Comparison of ENCODE assay signal across 8 cellular contexts in the genomic region with DNA sequence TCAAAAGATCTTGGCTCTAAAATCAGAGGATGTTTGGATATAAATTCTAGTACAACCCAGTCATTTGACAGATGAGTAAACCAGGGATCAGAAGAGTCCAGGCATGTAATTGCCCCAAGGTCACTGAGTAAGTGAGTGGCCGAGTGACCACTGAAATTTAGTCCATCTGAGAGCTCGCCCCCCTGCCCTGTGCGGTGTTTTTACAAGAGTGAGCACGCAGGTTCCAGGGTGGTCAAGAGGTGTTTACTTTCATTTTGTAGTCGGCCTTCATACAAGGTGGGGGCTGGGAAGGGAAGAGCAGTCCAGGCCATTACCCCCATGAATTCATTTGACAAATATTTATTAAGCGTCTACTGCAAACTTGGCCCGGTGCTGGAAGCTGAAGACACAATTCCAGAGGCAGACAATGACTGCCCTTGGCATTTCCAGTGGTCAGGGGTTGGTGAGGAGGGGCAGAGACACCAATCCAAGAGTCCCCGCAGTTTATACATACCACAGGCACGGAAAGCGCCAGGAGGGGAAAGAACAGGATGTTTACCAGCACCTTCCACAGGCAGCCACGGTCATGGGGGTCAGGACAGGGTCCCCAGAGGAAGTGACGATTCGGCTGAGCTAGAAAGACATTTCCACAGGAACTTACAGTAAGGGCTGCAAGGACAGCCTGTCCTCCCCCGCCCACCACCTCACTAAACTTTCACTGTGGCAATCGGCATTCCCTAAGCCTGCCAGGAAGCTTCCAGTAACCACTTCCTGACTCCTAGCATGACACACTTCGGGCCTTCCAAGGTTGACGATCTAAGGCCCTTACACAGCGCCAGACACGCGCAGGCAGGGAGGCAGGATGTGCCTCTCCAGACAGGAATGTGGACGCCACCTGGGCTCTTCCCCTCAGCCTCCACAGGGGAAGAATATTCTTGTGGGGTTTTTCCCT. TPM values are rescaled to one million over a fixed set of nuclear protein-coding genes. Genes with fewer than 3 reads are reported as not detected.
DNase-seq lines count a peak whose midpoint lies in the region; ATAC-seq and TF ChIP-seq lines count a peak whose summit lies in the region.

No MANE protein-coding gene starts in this region.

- 1% methylated on average over 21 of the region's 21 CpGs for WGBS in GM23248 (ENCODE audit: low coverage in 1 of 2, low lambda C conversion rate in 2 of 2, missing lambda C conversion rate in 2 of 2), 2 experiments
- WGBS in esophagus muscularis mucosa, result 55% methylated on average over 10 of the region's 21 CpGs

- H3K79me2 ChIP-seq in GM23248 (ENCODE audit: insufficient read depth), result peaks cover 12% of the 10 kb centered on the region; the same call in 1 of the 2 replicates

- intact Hi-C loops in esophagus muscularis mucosa (cut with DNase I) (no loop called here), natural killer cell (cut with micrococcal nuclease) (no loop called here)

- H3K9me2 ChIP-seq in GM23248 (ENCODE audit: insufficient read depth), result no peaks in the 10 kb centered on the region

- H3K4me1 Mint-ChIP-seq in natural killer cell, result peaks cover 50 to 51% of the 10 kb centered on the region in 2 donors

- in situ Hi-C loops in GM23248 (cut with MboI), result no loop called here

- peak overlapping the region; percentile 96 for H3K9ac ChIP-seq in GM23248

- H2AFZ ChIP-seq in GM23248, result 0 out of 2 replicates have a peak overlapping the region, but pooled peaks have one; percentile 51

- H3K9me3 ChIP-seq in GM23248 (ENCODE audit: low read depth), result no peaks in the 10 kb centered on the region
- H3K9me3 ChIP-seq in esophagus muscularis mucosa, result no peaks in the 10 kb centered on the region

- H3K27ac Mint-ChIP-seq in natural killer cell, result peak overlapping the region; percentile 89 to 96

- H3F3A ChIP-seq in GM23248 (ENCODE audit: insufficient read depth), result peaks cover 61% of the 10 kb centered on the region

- H3K36me3 Mint-ChIP-seq in natural killer cell, result no peaks in the 10 kb centered on the region

- no peak for TF ChIP-seq POLR2A in esophagus muscularis mucosa (IDR thresholded peaks at IDR 0.05; ENCODE audit: low read depth)

- peak overlapping the region; percentile 86 for H3K4me2 ChIP-seq in GM23248 (ENCODE audit: unreplicated experiment)

- peaks cover 0 to 3% of the 10 kb centered on the region in 2 donors for H3K27me3 Mint-ChIP-seq in natural killer cell (ENCODE audit: low read depth in 2 of 2)

- H4K20me1 ChIP-seq in GM23248 (ENCODE audit: insufficient read depth), result no peaks in the 10 kb centered on the region

- H3K4me3 Mint-ChIP-seq in natural killer cell, result peak overlapping the region; percentile 59

- H3K4me3 ChIP-seq in GM23248 (peak overlapping the region; percentile 95), esophagus muscularis mucosa (peak overlapping the region in 2 of 4 donors; percentile 22 to 62)

- no peak for TF ChIP-seq CTCF in esophagus muscularis mucosa (IDR thresholded peaks at IDR 0.05)
- no peak for TF ChIP-seq CTCF in natural killer cell (IDR thresholded peaks at IDR 0.05)

- H3K9me3 Mint-ChIP-seq in natural killer cell, result no peaks in the 10 kb centered on the region

- H3K27me3 ChIP-seq in GM23248 (replicated peaks; ENCODE audit: insufficient read depth) (no peaks in the 10 kb centered on the region), esophagus muscularis mucosa (no peaks in the 10 kb centered on the region)

- H3K4me1 ChIP-seq in GM23248 (ENCODE audit: insufficient read depth), result peaks cover 45% of the 10 kb centered on the region
- peaks cover 54 to 65% (median 57%) of the 10 kb centered on the region in 4 donors for H3K4me1 ChIP-seq in esophagus muscularis mucosa

- peak in 1 of 3 donors; percentile 5 for ATAC-seq in natural killer cell
- ATAC-seq in GM19324 (IDR thresholded peaks at IDR 0.05; ENCODE audit: low FRiP score, unreplicated experiment), result no peak
- ATAC-seq in GM19328 (IDR thresholded peaks at IDR 0.05; ENCODE audit: unreplicated experiment), result no peak

- peak overlapping the region; percentile 100 for H3K27ac ChIP-seq in GM23248
- peak overlapping the region; percentile 84 to 96 (median 92) for H3K27ac ChIP-seq in esophagus muscularis mucosa (replicated peaks in 1 of 4)

- DNase-seq in GM23248, result peak; percentile 98
- DNase-seq in SW480 (ENCODE audit: low spot score), result peak; percentile 94
- DNase-seq in esophagus muscularis mucosa (ENCODE audit: extremely low spot score), result peak; percentile 96
- DNase-seq in natural killer cell, result peak; percentile 24
- no peak for DNase-seq in activated CD4-positive, CD25-positive, alpha-beta regulatory T cell treated with anti-CD3 and anti-CD28 coated beads, Interleukin-2, amount 50 U/mL, for 72 hours
- no peak for DNase-seq in COR-L47 (lab: John Stamatoyannopoulos, UW)

- no peaks in the 10 kb centered on the region for H3K36me3 ChIP-seq in GM23248 (ENCODE audit: low read depth)
- H3K36me3 ChIP-seq in esophagus muscularis mucosa, result no peaks in the 10 kb centered on the region

- peak; percentile 99 for TF ChIP-seq EP300 in esophagus muscularis mucosa (IDR thresholded peaks at IDR 0.05)

RNA-seq across cellular contexts. Expression of a gene that starts 1.4 kb away (rescaled TPM):
- 109 and 211 TPM in 2 replicates for total RNA-seq in GM23248 (2014; rRNA removed; shearing (Covaris generic))
- 3,414 and 3,441 TPM in 2 replicates for polyA plus RNA-seq in GM23248 (2016; fragmentation: Nextera tagmentation; extraction: Ambion mirVana)
- total RNA-seq in esophagus muscularis mucosa, result 100 to 1,000 TPM in 3 of 4 donors, 10 to 100 TPM in 1; 27.0 to 528 (median 116) TPM
- 10 to 100 TPM; 33.0 to 81.5 (median 70.6) TPM for total RNA-seq in natural killer cell

RNA-seq across cellular contexts. Expression of a gene that starts 17.6 kb away (rescaled TPM):
- total RNA-seq in GM23248 (2014; rRNA removed; shearing (Covaris generic)), result not detected in 2 replicates
- not detected in 2 replicates for polyA plus RNA-seq in GM23248 (2016; fragmentation: Nextera tagmentation; extraction: Ambion mirVana)
- 10 to 100 TPM in 1 of 4 donors, 1 to 10 TPM in 3; 2.0 to 12.5 (median 4.1) TPM for total RNA-seq in esophagus muscularis mucosa
- total RNA-seq in natural killer cell, result not detected

RNA-seq across cellular contexts. Expression of a gene that starts 18.6 kb away (rescaled TPM):
- total RNA-seq in GM23248 (2014; rRNA removed; shearing (Covaris generic)), result 178 TPM in 2 replicates
- 329 and 352 TPM in 2 replicates for polyA plus RNA-seq in GM23248 (2016; fragmentation: Nextera tagmentation; extraction: Ambion mirVana)
- 100 to 1,000 TPM in 3 of 4 donors, 10 to 100 TPM in 1; 57.7 to 428 (median 146) TPM for total RNA-seq in esophagus muscularis mucosa
- 1 to 10 TPM in 1 of 3 donors, under 1 TPM in 1, not detected in 1; 0.40 to 3.2 TPM for total RNA-seq in natural killer cell

RNA-seq across cellular contexts. Expression of a gene that starts 25.5 kb away (rescaled TPM):
- 3.8 and 8.2 TPM in 2 replicates for total RNA-seq in GM23248 (2014; rRNA removed; shearing (Covaris generic))
- polyA plus RNA-seq in GM23248 (2016; fragmentation: Nextera tagmentation; extraction: Ambion mirVana), result 15.2 and 20.1 TPM in 2 replicates
- total RNA-seq in esophagus muscularis mucosa (10 to 100 TPM in 3 of 4 donors, 1 to 10 TPM in 1; 3.7 to 74.9 (median 14.9) TPM), natural killer cell (not detected)

RNA-seq across cellular contexts. Expression of a gene that starts 31.5 kb away (rescaled TPM):
- not detected in 2 replicates for total RNA-seq in GM23248 (2014; rRNA removed; shearing (Covaris generic))
- 2.3 and 3.3 TPM in 2 replicates for polyA plus RNA-seq in GM23248 (2016; fragmentation: Nextera tagmentation; extraction: Ambion mirVana)
- total RNA-seq in esophagus muscularis mucosa, result 100 to 1,000 TPM in 1 of 4 donors, 10 to 100 TPM in 1, 1 to 10 TPM in 1, not detected in 1; 1.7 to 371 (median 21.3) TPM
- total RNA-seq in natural killer cell, result not detected

Comparison
In these comparisons a context has a peak if more than half of its experiments do, and no peak if none do; other contexts are left out.
1. DNase-seq: peak in GM23248 (single experiment), SW480 (single experiment), esophagus muscularis mucosa (single experiment) and natural killer cell (single experiment); none in activated CD4-positive, CD25-positive, alpha-beta regulatory T cell treated with anti-CD3 and anti-CD28 coated beads, Interleukin-2, amount 50 U/mL, for 72 hours (single experiment) and COR-L47 (single experiment).
2. RNA of a gene that starts 18.6 kb away (total RNA-seq): 57.7 to 428 TPM in esophagus muscularis mucosa and 178 TPM in GM23248; 0.40 to 3.2 TPM in natural killer cell; every median in the first group is over 10 times any median in the second.